In the genomic region with DNA sequence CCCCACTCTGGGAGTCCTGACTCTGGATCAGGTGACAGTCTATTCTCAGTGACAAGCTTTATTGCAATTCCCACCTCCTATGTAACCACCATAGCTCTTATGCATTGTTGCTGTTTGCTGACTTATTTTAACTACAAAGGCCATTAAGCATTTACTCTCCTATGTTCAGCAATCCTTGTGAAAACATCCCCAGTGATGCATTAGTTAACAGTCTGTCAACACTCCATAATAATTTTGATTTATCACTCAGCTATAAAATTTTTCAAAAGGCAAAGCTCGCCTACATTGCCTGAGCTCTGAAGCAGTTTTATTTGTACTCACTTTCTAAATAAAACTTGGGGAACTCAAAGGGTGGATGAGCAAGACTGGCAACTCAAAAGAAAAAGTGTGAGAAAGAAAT, we compare ENCODE assay signal across 16 cellular contexts.
DNase-seq lines count a peak whose midpoint lies in the region; ATAC-seq and TF ChIP-seq lines count a peak whose summit lies in the region.
"Had no signal": no experiment of that assay in that cellular context is flagged by ENCODE, and none has a peak within 500 bp of the region (broad histone marks: within the 10 kb centered on the region; RNA-seq: fewer than 3 reads in every experiment).

No MANE protein-coding gene starts in this region.

- no peak overlapping the region for H3K4me3 Mint-ChIP-seq in HFFc6
- H3K4me3 Mint-ChIP-seq: B cell; CD8-positive, alpha-beta T cell; GM23338 had no signal

- no peaks in the 10 kb centered on the region for H3K36me3 Mint-ChIP-seq in HFFc6 (ENCODE audit: low read depth)
- H3K36me3 Mint-ChIP-seq: CD8-positive, alpha-beta T cell had no signal

- H3K27ac Mint-ChIP-seq in HFFc6 = no peak overlapping the region
- H3K27ac Mint-ChIP-seq: B cell; CD8-positive, alpha-beta T cell; GM23338 had no signal

- no peaks in the 10 kb centered on the region for H3K9me2 ChIP-seq in PC-3 (replicated peaks; ENCODE audit: low read length)

- TF ChIP-seq CTCF in PC-3 (conservative IDR thresholded peaks at IDR 0.05; ENCODE audit: low read depth, low read length) (no peak), gastroesophageal sphincter (IDR thresholded peaks at IDR 0.05) (no peak), heart right ventricle (IDR thresholded peaks at IDR 0.05) (no peak), HFFc6 (IDR thresholded peaks at IDR 0.05) (no peak)

- no peak overlapping the region for H2AFZ ChIP-seq in PC-3 (ENCODE audit: low read length)
- H2AFZ ChIP-seq: GM23338 had no signal

- H3K27ac ChIP-seq in PC-3 (ENCODE audit: low read length) = no peak overlapping the region
- H3K27ac ChIP-seq in gastroesophageal sphincter = no peak overlapping the region
- no peak overlapping the region for H3K27ac ChIP-seq in heart right ventricle
- H3K27ac ChIP-seq: BLaER1 treated with 17β-estradiol and CSF1 and Interleukin-3, amounts not matched to agents 10 nM and 100 nM had no signal

- POLR2A ChIA-PET in HEK293T (lab: Yijun Ruan, JAX) (no interaction called here), PC-3 (lab: Charles Lee; ENCODE audit: unreplicated experiment) (no interaction called here)

- H4K20me1 ChIP-seq in PC-3 (ENCODE audit: low read length) = no peaks in the 10 kb centered on the region
- H4K20me1 ChIP-seq: BLaER1 treated with 17β-estradiol and CSF1 and Interleukin-3, amounts not matched to agents 10 nM and 100 nM had no signal

- CTCF ChIA-PET in HEK293T (lab: Yijun Ruan, JAX) = no interaction called here
- CTCF ChIA-PET in PC-3 (lab: Charles Lee) = no interaction called here

- H3K4me3 ChIP-seq in PC-3 (ENCODE audit: low read length) (no peak overlapping the region), gastroesophageal sphincter (no peak overlapping the region), heart right ventricle (no peak overlapping the region)
- H3K4me3 ChIP-seq: BLaER1 treated with 17β-estradiol and CSF1 and Interleukin-3, amounts not matched to agents 10 nM and 100 nM; GM23338 had no signal

- no peaks in the 10 kb centered on the region for H3K4me1 Mint-ChIP-seq in HFFc6 (ENCODE audit: low read depth)
- H3K4me1 Mint-ChIP-seq: B cell had no signal

- no peak for TF ChIP-seq EP300 in gastroesophageal sphincter (IDR thresholded peaks at IDR 0.05)

- no peaks in the 10 kb centered on the region for H3K9me3 ChIP-seq in PC-3 (ENCODE audit: low read length)
- no peaks in the 10 kb centered on the region for H3K9me3 ChIP-seq in gastroesophageal sphincter
- peaks cover 0 to 4% (median 0%) of the 10 kb centered on the region in 11 donors for H3K9me3 ChIP-seq in heart right ventricle

- intact Hi-C loops in PC-3 (cut with micrococcal nuclease) = no loop called here
- intact Hi-C loops in heart right ventricle (cut with DNase I) = no loop called here

- H3K79me2 ChIP-seq in PC-3 (ENCODE audit: low read length) = no peaks in the 10 kb centered on the region

- H3K9me3 Mint-ChIP-seq in HFFc6 = peaks cover 39% of the 10 kb centered on the region

- 17 to 100% methylated on average over 1 of the region's 1 CpG for WGBS in gastroesophageal sphincter (ENCODE audit: low coverage in 1 of 2), 2 donors
- WGBS in heart right ventricle, 2 donors = 64 to 78% methylated on average over 1 of the region's 1 CpG

- no peaks in the 10 kb centered on the region for H3K36me3 ChIP-seq in PC-3 (ENCODE audit: low read depth, low read length)
- no peaks in the 10 kb centered on the region for H3K36me3 ChIP-seq in gastroesophageal sphincter
- H3K36me3 ChIP-seq in heart right ventricle = no peaks in the 10 kb centered on the region
- H3K36me3 ChIP-seq: BLaER1 treated with 17β-estradiol and CSF1 and Interleukin-3, amounts not matched to agents 10 nM and 100 nM had no signal

- no peak overlapping the region for H3K4me2 ChIP-seq in PC-3 (ENCODE audit: low read length)
- H3K4me2 ChIP-seq: BLaER1 treated with 17β-estradiol and CSF1 and Interleukin-3, amounts not matched to agents 10 nM and 100 nM; GM23338 had no signal

- DNase-seq in DMS153 (lab: John Stamatoyannopoulos, UW) (peak; percentile 12), HEK293T (ENCODE audit: extremely low spot score) (no peak), PC-3 (no peak), left kidney (ENCODE audit: low read depth, low spot score) (peak; percentile 28), heart right ventricle (no peak), NCI-H226 (no peak), HFFc6 (no peak)
- DNase-seq: Calu3; CD8-positive, alpha-beta T cell; DMS79; GDM1; HCEC 1CT had no signal

- no peaks in the 10 kb centered on the region for H3F3A ChIP-seq in PC-3 (ENCODE audit: low read length, unreplicated experiment)

- BruUV-seq in PC-3 (replicated peaks; lab: Mats Ljungman, UMichigan) = no TSS peak

- no peaks in the 10 kb centered on the region for H3K4me1 ChIP-seq in PC-3 (ENCODE audit: insufficient read depth, low read length)
- no peaks in the 10 kb centered on the region for H3K4me1 ChIP-seq in gastroesophageal sphincter
- no peaks in the 10 kb centered on the region for H3K4me1 ChIP-seq in heart right ventricle
- H3K4me1 ChIP-seq: BLaER1 treated with 17β-estradiol and CSF1 and Interleukin-3, amounts not matched to agents 10 nM and 100 nM had no signal

- H3K9ac ChIP-seq in PC-3 (ENCODE audit: low read length) = no peak overlapping the region
- H3K9ac ChIP-seq: BLaER1 treated with 17β-estradiol and CSF1 and Interleukin-3, amounts not matched to agents 10 nM and 100 nM had no signal

- TF ChIP-seq POLR2A in gastroesophageal sphincter (IDR thresholded peaks at IDR 0.05) = no peak

- H3K27me3 ChIP-seq in PC-3 (ENCODE audit: low read length) (no peaks in the 10 kb centered on the region), gastroesophageal sphincter (no peaks in the 10 kb centered on the region), heart right ventricle (no peaks in the 10 kb centered on the region)
- H3K27me3 ChIP-seq: BLaER1 treated with 17β-estradiol and CSF1 and Interleukin-3, amounts not matched to agents 10 nM and 100 nM had no signal

- ATAC-seq in PC-3 (peak; percentile 33), gastroesophageal sphincter (no peak), heart right ventricle (no peak)
- ATAC-seq: CD8-positive, alpha-beta T cell; GM23338 had no signal

- H3K27me3 Mint-ChIP-seq in HFFc6 (ENCODE audit: insufficient read depth) = no peaks in the 10 kb centered on the region
- H3K27me3 Mint-ChIP-seq: B cell had no signal

TF ChIP-seq in HEK293T, 16 proteins besides CTCF, POLR2A, EP300 and RAD21:
- TF ChIP-seq, protein P1, sequence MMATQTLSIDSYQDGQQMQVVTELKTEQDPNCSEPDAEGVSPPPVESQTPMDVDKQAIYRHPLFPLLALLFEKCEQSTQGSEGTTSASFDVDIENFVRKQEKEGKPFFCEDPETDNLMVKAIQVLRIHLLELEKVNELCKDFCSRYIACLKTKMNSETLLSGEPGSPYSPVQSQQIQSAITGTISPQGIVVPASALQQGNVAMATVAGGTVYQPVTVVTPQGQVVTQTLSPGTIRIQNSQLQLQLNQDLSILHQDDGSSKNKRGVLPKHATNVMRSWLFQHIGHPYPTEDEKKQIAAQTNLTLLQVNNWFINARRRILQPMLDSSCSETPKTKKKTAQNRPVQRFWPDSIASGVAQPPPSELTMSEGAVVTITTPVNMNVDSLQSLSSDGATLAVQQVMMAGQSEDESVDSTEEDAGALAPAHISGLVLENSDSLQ (IDR thresholded peaks at IDR 0.05) = peak; percentile 56
- TF ChIP-seq SUZ12 (IDR thresholded peaks at IDR 0.05) = no peak

Comparison
In these comparisons a context has a peak if more than half of its experiments do, and no peak if none do; other contexts are left out.
1. DNase-seq: peak in DMS153 (single experiment) and left kidney (single experiment); none in HEK293T (single experiment), PC-3 (single experiment), heart right ventricle (0 of 2), NCI-H226 (single experiment) and HFFc6 (single experiment).